In genomic region chr20:17202030-17202429, GRCh38 we compare ENCODE assay signal across 24 cellular contexts. TPM values are rescaled to one million over a fixed set of nuclear protein-coding genes. Genes with fewer than 3 reads are reported as not detected.
"Had no signal": no experiment of that assay in that cellular context is flagged by ENCODE, and none has a peak within 500 bp of the region (broad histone marks: within the 10 kb centered on the region; RNA-seq: fewer than 3 reads in every experiment).

No MANE protein-coding gene starts in this region.

- H3K36me3 Mint-ChIP-seq: IgD-negative memory B cell had no signal

- H3K4me3 ChIP-seq: K562, SK-N-MC had no signal

- H3K4me3 Mint-ChIP-seq: IgD-negative memory B cell had no signal

- H3K27ac ChIP-seq: RWPE1, SK-N-MC had no signal

- H3K27ac Mint-ChIP-seq: IgD-negative memory B cell had no signal

- DNase-seq: NCI-H1092, NCI-H1105 treated with DMSO at 0.1 percent for 48 hours, NCI-H1417 treated with DMSO at 0.1 percent for 48 hours, NCI-H146, NCI-H1694 treated with DMSO at 0.1 percent for 48 hours, NCI-H1930, NCI-H2081, NCI-H2107, NCI-H2171, NCI-H524, NCI-H526 treated with DMSO at 0.1 percent for 48 hours, NCI-H748 treated with DMSO at 0.1 percent for 48 hours, SHP77 had no signal

- ATAC-seq: K562, Panc1, PC-3 had no signal

- H3K4me1 Mint-ChIP-seq: IgD-negative memory B cell had no signal

RNA-seq across cellular contexts. Expression of gene PCSK2, which starts 24.8 kb away (rescaled TPM):
- total RNA-seq: HT1080; LHCN-M2; MCF 10A; OCI-LY7; PC-3; T-helper 1 cell treated with Interleukin-12 subunit alpha and Interleukin-12 subunit beta and Interleukin-4 antibody, amounts not matched to agents 30 ng/mL and 1 ng/mL, for 36 hours had no signal
